Comparison of ENCODE assay signal across 21 cellular contexts in genomic region chr1:30735124-30735523, GRCh38. TPM values are rescaled to one million over a fixed set of nuclear protein-coding genes. Genes with fewer than 3 reads are reported as not detected.
DNase-seq lines count a peak whose midpoint lies in the region; ATAC-seq and TF ChIP-seq lines count a peak whose summit lies in the region.
"Had no signal": no experiment of that assay in that cellular context is flagged by ENCODE, and none has a peak within 500 bp of the region (broad histone marks: within the 10 kb centered on the region; RNA-seq: fewer than 3 reads in every experiment).

No MANE protein-coding gene starts in this region.

- H3K4me3 ChIP-seq in testis (no peak overlapping the region), SJCRH30 (no peak overlapping the region)
- H3K4me3 ChIP-seq: gastrocnemius medialis, HAP-1, skin epidermis had no signal

- TF ChIP-seq POLR2A in GM19193 (IDR thresholded peaks at IDR 0.05; ENCODE audit: extremely low read depth, insufficient read depth, insufficient read length) (peak; percentile 49), testis (IDR thresholded peaks at IDR 0.05) (no peak)

- peaks cover 72% of the 10 kb centered on the region for H3K36me3 Mint-ChIP-seq in activated naive CD4-positive, alpha-beta T cell treated with anti-CD3 and anti-CD28 coated beads, Interleukin-2, amount 10 ng/mL, durations not matched to agents 7 days and 5 days
- peaks cover 95% of the 10 kb centered on the region for H3K36me3 Mint-ChIP-seq in effector memory CD8-positive, alpha-beta T cell (ENCODE audit: insufficient read depth)

- H3K27ac ChIP-seq in testis (no peak overlapping the region), SJCRH30 (no peak overlapping the region)
- H3K27ac ChIP-seq: gastrocnemius medialis, RWPE1, skin epidermis, VCaP had no signal

- H3K9me3 ChIP-seq in testis, result no peaks in the 10 kb centered on the region
- H3K9me3 ChIP-seq in SJCRH30 (replicated peaks), result no peaks in the 10 kb centered on the region
- H3K9me3 ChIP-seq: gastrocnemius medialis, HAP-1 had no signal

- H3K27me3 Mint-ChIP-seq in activated naive CD4-positive, alpha-beta T cell treated with anti-CD3 and anti-CD28 coated beads, Interleukin-2, amount 10 ng/mL, durations not matched to agents 7 days and 5 days, result peaks cover 3% of the 10 kb centered on the region
- no peaks in the 10 kb centered on the region for H3K27me3 Mint-ChIP-seq in effector memory CD8-positive, alpha-beta T cell

- no peak for ATAC-seq in effector memory CD8-positive, alpha-beta T cell (replicated peaks)
- ATAC-seq in HG03045 (IDR thresholded peaks at IDR 0.05; ENCODE audit: unreplicated experiment) (no peak), HG03108 (IDR thresholded peaks at IDR 0.05; ENCODE audit: unreplicated experiment) (no peak)

- no peak overlapping the region for H3K4me3 Mint-ChIP-seq in activated naive CD4-positive, alpha-beta T cell treated with anti-CD3 and anti-CD28 coated beads, Interleukin-2, amount 10 ng/mL, durations not matched to agents 7 days and 5 days
- no peak overlapping the region for H3K4me3 Mint-ChIP-seq in effector memory CD8-positive, alpha-beta T cell

- no peaks in the 10 kb centered on the region for H3K4me1 ChIP-seq in testis
- peaks cover 31% of the 10 kb centered on the region for H3K4me1 ChIP-seq in SJCRH30
- H3K4me1 ChIP-seq: gastrocnemius medialis, HAP-1 had no signal

- no peak for DNase-seq in activated naive CD4-positive, alpha-beta T cell treated with anti-CD3 and anti-CD28 coated beads, Interleukin-2, amount 10 ng/mL, durations not matched to agents 7 days and 5 days
- no peak for DNase-seq in activated naive CD4-positive, alpha-beta T cell treated with anti-CD3 and anti-CD28 coated beads, Interleukin-2, amount 50 U/mL, for 16 hours
- DNase-seq in effector memory CD8-positive, alpha-beta T cell, result no peak
- DNase-seq in testis (peak; percentile 29), SJCRH30 (no peak)
- DNase-seq: activated effector memory CD4-positive, alpha-beta T cell treated with anti-CD3 and anti-CD28 coated beads, Interleukin-2, amount 50 U/mL, for 16 hours; gastrocnemius medialis; Karpas-422; NCI-H345; stimulated activated CD4-positive, alpha-beta T cell treated with anti-CD3 and anti-CD28 coated beads, Interleukin-4, amount 100 ng/mL, for 1 hour; substantia nigra; T-helper 1 cell had no signal

- H3K4me1 Mint-ChIP-seq in activated naive CD4-positive, alpha-beta T cell treated with anti-CD3 and anti-CD28 coated beads, Interleukin-2, amount 10 ng/mL, durations not matched to agents 7 days and 5 days, result peaks cover 39% of the 10 kb centered on the region
- peaks cover 36 to 42% of the 10 kb centered on the region in 2 donors for H3K4me1 Mint-ChIP-seq in effector memory CD8-positive, alpha-beta T cell (ENCODE audit: low read depth in 2 of 2)

- intact Hi-C loops in testis (cut with DNase I; ENCODE audit: low total_unique reads), result no loop called here

- no peaks in the 10 kb centered on the region for H3K36me3 ChIP-seq in testis (ENCODE audit: low read depth, missing control alignments)
- peaks cover 12% of the 10 kb centered on the region for H3K36me3 ChIP-seq in SJCRH30
- H3K36me3 ChIP-seq: gastrocnemius medialis, HAP-1 had no signal

- CTCF ChIA-PET in activated naive CD4-positive, alpha-beta T cell treated with anti-CD3 and anti-CD28 coated beads, Interleukin-2, amount 10 ng/mL, durations not matched to agents 7 days and 5 days (lab: Charles Lee), result interaction anchor here (1.0 to 1.5 kb wide), 2 partner anchors 8 to 45 kb away, joined by 3 to 4 read pairs; no protein-coding TSS in a partner anchor

- 52 to 64% methylated on average over 6 of the region's 6 CpGs for WGBS in testis, 2 donors

- H3K27me3 ChIP-seq in testis, result no peaks in the 10 kb centered on the region
- H3K27me3 ChIP-seq in SJCRH30, result no peaks in the 10 kb centered on the region
- H3K27me3 ChIP-seq: gastrocnemius medialis had no signal

- TF ChIP-seq CTCF in testis (IDR thresholded peaks at IDR 0.05), result no peak

- peak overlapping the region; percentile 70 for H3K27ac Mint-ChIP-seq in activated naive CD4-positive, alpha-beta T cell treated with anti-CD3 and anti-CD28 coated beads, Interleukin-2, amount 10 ng/mL, durations not matched to agents 7 days and 5 days
- peak overlapping the region; percentile 60 to 99 for H3K27ac Mint-ChIP-seq in effector memory CD8-positive, alpha-beta T cell
- H3K27ac Mint-ChIP-seq: progenitor cell of endocrine pancreas had no signal

- H3K9me3 Mint-ChIP-seq in activated naive CD4-positive, alpha-beta T cell treated with anti-CD3 and anti-CD28 coated beads, Interleukin-2, amount 10 ng/mL, durations not matched to agents 7 days and 5 days, result peaks cover 3% of the 10 kb centered on the region
- no peaks in the 10 kb centered on the region for H3K9me3 Mint-ChIP-seq in effector memory CD8-positive, alpha-beta T cell

RNA-seq across cellular contexts. Expression of gene MATN1, which starts 11.7 kb away (rescaled TPM):
- under 1 TPM; 0.55 to 0.62 TPM for total RNA-seq in testis
- polyA plus RNA-seq in testis (ENCODE audit: insufficient read depth, low read depth, low replicate concordance), result 0.32 TPM
- total RNA-seq in SJCRH30 (2014; rRNA removed; shearing (Covaris generic)), result 0.47 and 0.89 TPM in 2 replicates
- total RNA-seq: gastrocnemius medialis, lower leg skin had no signal

RNA-seq across cellular contexts. Expression of gene LAPTM5, which starts 22.4 kb away (rescaled TPM):
- total RNA-seq in testis, result 10 to 100 TPM in 1 of 2 donors, 1 to 10 TPM in 1; 2.0 to 16.3 TPM
- 46.9 TPM for polyA plus RNA-seq in testis (ENCODE audit: insufficient read depth, low read depth, low replicate concordance)
- total RNA-seq in SJCRH30 (2014; rRNA removed; shearing (Covaris generic)), result 31.5 and 34.9 TPM in 2 replicates
- total RNA-seq: progenitor cell of endocrine pancreas had no signal
